In genomic region chr18:27061488-27062095, GRCh38 we compare ENCODE assay signal across 1 cellular context.
A peak's percentile ranks its signal among the peaks of the same experiment; 100 is the strongest.
TF ChIP-seq lines count a peak whose summit lies in the region.

No MANE protein-coding gene starts in this region.

TF ChIP-seq in HepG2, 621 proteins besides CTCF, POLR2A, EP300 and RAD21 (continued from another document):
- TF ChIP-seq THRA (CRISPR knock-in tag; IDR thresholded peaks at IDR 0.05; ENCODE audit: borderline replicate concordance) (0 out of 2 replicates have a peak, but pooled peaks have one; percentile 16), ZNF136 (CRISPR knock-in tag; IDR thresholded peaks at IDR 0.05; ENCODE audit: low read depth) (no peak), BHLHE40 (IDR thresholded peaks at IDR 0.05; ENCODE audit: low read length) (peak; percentile 99), ZMYM4 (CRISPR knock-in tag; IDR thresholded peaks at IDR 0.05) (peak; percentile 67), LCORL (IDR thresholded peaks at IDR 0.05) (no peak), LCORL (CRISPR knock-in tag; IDR thresholded peaks at IDR 0.05) (no peak), ZNF501 (CRISPR knock-in tag; IDR thresholded peaks at IDR 0.05) (no peak), SOX13 (IDR thresholded peaks at IDR 0.05) (no peak), SOX13 (CRISPR knock-in tag; conservative IDR thresholded peaks at IDR 0.05 in 1 of 2, IDR thresholded peaks at IDR 0.05 in 1 of 2) (peak in 1 of 2 experiments; percentile 75; a peak in 2 of 4 replicates), ZNF232 (CRISPR knock-in tag; IDR thresholded peaks at IDR 0.05; ENCODE audit: borderline replicate concordance) (no peak), GATAD2A (CRISPR knock-in tag; IDR thresholded peaks at IDR 0.05) (peak; percentile 39), ZNF205 (CRISPR knock-in tag; IDR thresholded peaks at IDR 0.05) (no peak), TCF7 (IDR thresholded peaks at IDR 0.05; ENCODE audit: low read depth) (peak; percentile 80), ZNF496 (CRISPR knock-in tag; IDR thresholded peaks at IDR 0.05; ENCODE audit: insufficient replicate concordance) (no peak), FOXA1 (IDR thresholded peaks at IDR 0.05) (no peak), FOXA1 (CRISPR knock-in tag; IDR thresholded peaks at IDR 0.05) (0 out of 2 replicates have a peak, but pooled peaks have one; percentile 10), PRDM15 (CRISPR knock-in tag; IDR thresholded peaks at IDR 0.05) (no peak), ATF2 (CRISPR knock-in tag; IDR thresholded peaks at IDR 0.05) (peak; percentile 70), TCF7L2 (IDR thresholded peaks at IDR 0.05; ENCODE audit: low read depth, low read length) (peak; percentile 91), ZNF644 (CRISPR knock-in tag; IDR thresholded peaks at IDR 0.05; ENCODE audit: low read depth) (peak; percentile 76), PATZ1 (CRISPR knock-in tag; IDR thresholded peaks at IDR 0.05) (peak; percentile 46), RARA (CRISPR knock-in tag; IDR thresholded peaks at IDR 0.05) (0 out of 2 replicates have a peak, but pooled peaks have one; percentile 14), TEAD3 (CRISPR knock-in tag; optimal IDR thresholded peaks at IDR 0.05; ENCODE audit: borderline replicate concordance) (peak; percentile 31), ZNF124 (CRISPR knock-in tag; IDR thresholded peaks at IDR 0.05) (no peak), ZNF44 (CRISPR knock-in tag; IDR thresholded peaks at IDR 0.05) (no peak), ZNF34 (CRISPR knock-in tag; IDR thresholded peaks at IDR 0.05; ENCODE audit: borderline replicate concordance) (no peak), BCL6 (CRISPR knock-in tag; IDR thresholded peaks at IDR 0.05) (peak; percentile 71), ATF4 (CRISPR knock-in tag; IDR thresholded peaks at IDR 0.05) (peak in 1 of 2 experiments; percentile 74; a peak in 2 of 4 replicates), ZNF280D (CRISPR knock-in tag; IDR thresholded peaks at IDR 0.05) (no peak), SOX5 (CRISPR knock-in tag; IDR thresholded peaks at IDR 0.05; ENCODE audit: borderline replicate concordance) (peak; percentile 64; the same call in 1 of the 2 replicates), SKI (IDR thresholded peaks at IDR 0.05; ENCODE audit: partially characterized antibody) (peak; percentile 28), RFX1 (IDR thresholded peaks at IDR 0.05) (no peak), ZNF331 (CRISPR knock-in tag; IDR thresholded peaks at IDR 0.05) (0 out of 2 replicates have a peak, but pooled peaks have one; percentile 20), FOSL2 (CRISPR knock-in tag; IDR thresholded peaks at IDR 0.05) (0 out of 2 replicates have a peak, but pooled peaks have one; percentile 5), RBM22 (optimal IDR thresholded peaks at IDR 0.05; ENCODE audit: low read length) (no peak), SALL1 (CRISPR knock-in tag; IDR thresholded peaks at IDR 0.05) (peak; percentile 38; the same call in 1 of the 2 replicates), ZNF260 (CRISPR knock-in tag; IDR thresholded peaks at IDR 0.05; ENCODE audit: borderline replicate concordance, low read depth) (no peak), SIX4 (CRISPR knock-in tag; IDR thresholded peaks at IDR 0.05) (0 out of 2 replicates have a peak, but pooled peaks have one; percentile 25), HDAC2 (CRISPR knock-in tag; IDR thresholded peaks at IDR 0.05) (peak; percentile 33; the same call in 1 of the 2 replicates), TARDBP (CRISPR knock-in tag; IDR thresholded peaks at IDR 0.05) (0 out of 2 replicates have a peak, but pooled peaks have one; percentile 41), CEBPB (IDR thresholded peaks at IDR 0.05; ENCODE audit: borderline replicate concordance, low read depth, low read length) (peak; percentile 73; the same call in 1 of the 2 replicates), MAX (IDR thresholded peaks at IDR 0.05) (peak; percentile 50; the same call in 1 of the 2 replicates), ATF5 (CRISPR knock-in tag; IDR thresholded peaks at IDR 0.05; ENCODE audit: low read depth) (no peak), SOX6 (IDR thresholded peaks at IDR 0.05) (no peak), SOX6 (CRISPR knock-in tag; IDR thresholded peaks at IDR 0.05) (peak; percentile 79), ISL2 (CRISPR knock-in tag; IDR thresholded peaks at IDR 0.05) (peak; percentile 70; the same call in 1 of the 2 replicates), HMG20A (CRISPR knock-in tag; IDR thresholded peaks at IDR 0.05; ENCODE audit: borderline replicate concordance) (peak; percentile 36; the same call in 1 of the 2 replicates), HOXD1 (CRISPR knock-in tag; IDR thresholded peaks at IDR 0.05) (no peak), CREB1 (IDR thresholded peaks at IDR 0.05) (no peak), CREB1 (CRISPR knock-in tag; IDR thresholded peaks at IDR 0.05) (peak; percentile 48; the same call in 1 of the 2 replicates)
